Comparison of ENCODE assay signal across 14 cellular contexts in the genomic region with DNA sequence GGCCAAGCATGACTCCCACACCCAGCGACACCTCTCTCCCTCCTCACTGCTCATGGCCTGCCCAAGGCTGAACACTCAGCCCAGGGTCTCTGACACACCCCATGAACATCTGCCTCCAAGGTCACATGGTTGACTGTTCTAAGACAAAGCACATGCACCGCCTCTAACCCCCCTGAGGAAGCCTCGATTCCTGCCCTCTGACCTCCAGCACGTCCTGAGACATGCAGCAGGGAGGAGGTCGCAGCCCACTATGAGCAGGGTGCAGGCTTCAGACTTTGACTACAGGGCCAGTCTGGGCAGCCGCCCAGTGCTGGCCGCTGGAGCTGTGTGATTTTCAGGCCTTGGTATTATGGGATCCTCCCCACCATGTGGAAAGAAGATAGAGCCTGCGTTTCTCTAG. TPM values are rescaled to one million over a fixed set of nuclear protein-coding genes. Genes with fewer than 3 reads are reported as not detected.
DNase-seq lines count a peak whose midpoint lies in the region; ATAC-seq, FAIRE-seq and TF ChIP-seq lines count a peak whose summit lies in the region.
"Had no signal": no experiment of that assay in that cellular context is flagged by ENCODE, and none has a peak within 500 bp of the region (broad histone marks: within the 10 kb centered on the region; RNA-seq: fewer than 3 reads in every experiment).

No MANE protein-coding gene starts in this region.

- H2AFZ ChIP-seq in HepG2 (ENCODE audit: low read length): no peak overlapping the region
- H2AFZ ChIP-seq in neural progenitor cell (replicated peaks): no peak overlapping the region

- TF ChIP-seq CTCF in HepG2 (CRISPR knock-in tag; IDR thresholded peaks at IDR 0.05) (no peak), right lobe of liver (IDR thresholded peaks at IDR 0.05) (no peak), fibroblast of mammary gland (conservative IDR thresholded peaks at IDR 0.05; ENCODE audit: control insufficient read depth, insufficient read depth, low read depth, low read length) (no peak), neural progenitor cell (IDR thresholded peaks at IDR 0.05) (no peak)

- H3K4me3 ChIP-seq in HepG2 (replicated peaks in 1 of 3; ENCODE audit: insufficient read depth in 1 of 3, low read depth in 2 of 3, low read length in 3 of 3) (no peak overlapping the region), right lobe of liver (no peak overlapping the region), fibroblast of mammary gland (ENCODE audit: control insufficient read depth, low read depth, low read length) (no peak overlapping the region), neural progenitor cell (no peak overlapping the region), aorta (ENCODE audit: low read length in 2 of 2) (no peak overlapping the region)
- H3K4me3 ChIP-seq: skin epidermis had no signal

- H3K27ac ChIP-seq in HepG2 (ENCODE audit: extremely low read length, insufficient read depth, low read length) (no peak overlapping the region), right lobe of liver (no peak overlapping the region), neural progenitor cell (no peak overlapping the region), aorta (ENCODE audit: low read depth in 1 of 2, low read length in 2 of 2) (no peak overlapping the region)
- H3K27ac ChIP-seq: KMS-11 had no signal

- peaks cover 13% of the 10 kb centered on the region for H3K36me3 Mint-ChIP-seq in neural progenitor cell

- no peaks in the 10 kb centered on the region for H3K9me3 Mint-ChIP-seq in neural progenitor cell

- peaks cover 3% of the 10 kb centered on the region for H3K27me3 Mint-ChIP-seq in neural progenitor cell (ENCODE audit: insufficient read depth, low read depth)

- H3K4me1 ChIP-seq in HepG2 (ENCODE audit: insufficient read depth, low read length) (peaks cover 11% of the 10 kb centered on the region), right lobe of liver (peaks cover 0 to 5% (median 0%) of the 10 kb centered on the region in 4 donors), neural progenitor cell (peaks cover 14% of the 10 kb centered on the region), aorta (ENCODE audit: control insufficient read depth in 1 of 2, insufficient read depth in 2 of 2, low read length in 2 of 2) (no peaks in the 10 kb centered on the region)

- H3K27ac Mint-ChIP-seq in neural progenitor cell: peak overlapping the region; percentile 90

- CTCF ChIA-PET in HepG2 (lab: Yijun Ruan, JAX; ENCODE audit: low intra/inter-chr PET ratio, low total read pairs): no interaction called here

- no peak overlapping the region for H3K4me2 ChIP-seq in HepG2 (ENCODE audit: low read depth, low read length)
- H3K4me2 ChIP-seq in neural progenitor cell: peak overlapping the region; percentile 20
- H3K4me2 ChIP-seq: KMS-11 had no signal

- 96% methylated on average over 8 of the region's 8 CpGs for WGBS in HepG2 (ENCODE audit: low lambda C conversion rate)
- 39% methylated on average over 4 of the region's 8 CpGs for WGBS in right lobe of liver (ENCODE audit: insufficient coverage, low coverage, low lambda C conversion rate, missing lambda C conversion rate)
- 29 to 32% methylated on average over 8 of the region's 8 CpGs for WGBS in aorta, 2 donors

- POLR2A ChIA-PET in HepG2 (lab: Yijun Ruan, JAX): no interaction called here

- no peak for TF ChIP-seq RAD21 in HepG2 (CRISPR knock-in tag; IDR thresholded peaks at IDR 0.05)

- no peak overlapping the region for H3K9ac ChIP-seq in HepG2 (ENCODE audit: insufficient read depth, low read depth, low read length)
- no peak overlapping the region for H3K9ac ChIP-seq in neural progenitor cell
- H3K9ac ChIP-seq: KMS-11 had no signal

- peak overlapping the region; percentile 55 for H3K4me3 Mint-ChIP-seq in neural progenitor cell

- H3K79me2 ChIP-seq in HepG2 (ENCODE audit: insufficient read depth, low read length): peaks cover 7% of the 10 kb centered on the region
- H3K79me2 ChIP-seq in neural progenitor cell (ENCODE audit: low read depth): no peaks in the 10 kb centered on the region

- peaks cover 18% of the 10 kb centered on the region for H3K4me1 Mint-ChIP-seq in neural progenitor cell

- H3K9me3 ChIP-seq in HepG2 (ENCODE audit: low read length) (no peaks in the 10 kb centered on the region), right lobe of liver (no peaks in the 10 kb centered on the region), neural progenitor cell (ENCODE audit: low read depth) (no peaks in the 10 kb centered on the region), aorta (ENCODE audit: control insufficient read depth, low read length) (no peaks in the 10 kb centered on the region)

- H3K27me3 ChIP-seq in HepG2 (ENCODE audit: control insufficient read depth in 1 of 2, insufficient read depth in 2 of 2, low read length in 2 of 2) (no peaks in the 10 kb centered on the region), right lobe of liver (no peaks in the 10 kb centered on the region), neural progenitor cell (no peaks in the 10 kb centered on the region), aorta (ENCODE audit: control insufficient read depth in 1 of 2, insufficient read depth in 2 of 2, low read length in 1 of 2) (no peaks in the 10 kb centered on the region)

- no peaks in the 10 kb centered on the region for H3F3A ChIP-seq in neural progenitor cell (ENCODE audit: low read depth)

- intact Hi-C loops in HepG2 (cut with micrococcal nuclease; ENCODE audit: unreplicated experiment): no loop called here
- intact Hi-C loops in right lobe of liver (cut with DNase I): no loop called here
- intact Hi-C loops in aorta (cut with DNase I): no loop called here
- intact Hi-C loops in head of caudate nucleus (cut with DNase I): loop anchor here (5.0 kb wide), 1 partner anchor 46 kb away; a partner anchor contains a TSS

- in situ Hi-C loops in HepG2 (cut with HindIII; ENCODE audit: extremely low pct_ligation_motif_present, low pct_unique_long_range_greater_than_20kb): no loop called here

- BruUV-seq in HepG2 (replicated peaks; lab: Mats Ljungman, UMichigan): no TSS peak

- no peak; a peak in 1 of 4 replicates for TF ChIP-seq POLR2A in HepG2 (IDR thresholded peaks at IDR 0.05; ENCODE audit: insufficient read depth in 1 of 2, low read depth in 2 of 2, low read length in 2 of 2)
- no peak for TF ChIP-seq POLR2A in right lobe of liver (IDR thresholded peaks at IDR 0.05)

- FAIRE-seq in HepG2 (lab: Jason Lieb, UNC): no peak
- FAIRE-seq: astrocyte, endothelial cell of umbilical vein had no signal

- TF ChIP-seq EP300 in HepG2 (IDR thresholded peaks at IDR 0.05; ENCODE audit: low read depth in 2 of 2, low read length in 2 of 2): no peak
- TF ChIP-seq EP300 in HepG2 (CRISPR knock-in tag; IDR thresholded peaks at IDR 0.05; ENCODE audit: borderline replicate concordance): no peak

- no peak for DNase-seq in HepG2 (ENCODE audit: low spot score)
- no peak for DNase-seq in right lobe of liver
- DNase-seq in fibroblast of mammary gland (ENCODE audit: low read depth): peak; percentile 92
- DNase-seq in neural progenitor cell (ENCODE audit: low spot score): no peak
- DNase-seq in aorta: peak in 1 of 2 donors; percentile 62
- no peak for DNase-seq in EL
- DNase-seq in NCI-H2227 (lab: John Stamatoyannopoulos, UW; ENCODE audit: unreplicated experiment): no peak
- DNase-seq in head of caudate nucleus: no peak
- DNase-seq: ACHN; activated T-cell treated with anti-CD3 and anti-CD28 coated beads, Interleukin-2, amount 50 U/mL, for 48 hours had no signal

- H4K20me1 ChIP-seq in HepG2 (ENCODE audit: insufficient read depth, low read length): peaks cover 31% of the 10 kb centered on the region; the same call in 1 of the 2 replicates
- peaks cover 12% of the 10 kb centered on the region for H4K20me1 ChIP-seq in neural progenitor cell (ENCODE audit: low read depth)

- H3K36me3 ChIP-seq in HepG2 (replicated peaks in 1 of 2; ENCODE audit: control insufficient read depth in 1 of 2, insufficient read depth in 2 of 2, low read length in 2 of 2) (peaks cover 89 to 98% of the 10 kb centered on the region in 2 experiments), right lobe of liver (peaks cover 2 to 95% (median 54%) of the 10 kb centered on the region in 4 donors), neural progenitor cell (no peaks in the 10 kb centered on the region), aorta (ENCODE audit: control insufficient read depth in 1 of 2, insufficient read depth in 2 of 2, low read length in 1 of 2) (peaks cover 0 to 2% of the 10 kb centered on the region in 2 donors)

- peak; percentile 2; the same call in 2 of the 3 replicates for ATAC-seq in HepG2
- no peak for ATAC-seq in right lobe of liver
- peak; percentile 51 for ATAC-seq in aorta (ENCODE audit: low FRiP score)

TF ChIP-seq in HepG2, 621 proteins besides CTCF, POLR2A, EP300 and RAD21 (continues in another document):
- TF ChIP-seq PAF1 (CRISPR knock-in tag; IDR thresholded peaks at IDR 0.05): peak; percentile 45; the same call in 1 of the 2 replicates
- TF ChIP-seq ZNF501 (CRISPR knock-in tag; IDR thresholded peaks at IDR 0.05): 0 out of 2 replicates have a peak, but pooled peaks have one; percentile 19
- peak; percentile 91 for TF ChIP-seq RBM22 (optimal IDR thresholded peaks at IDR 0.05; ENCODE audit: low read length)

RNA-seq across cellular contexts. Expression of a gene that starts 46.2 kb away (rescaled TPM):
- total RNA-seq in HepG2 (2016; rRNA removed; fragmentation: Illumina TruSeq; extraction: Trizol) (97.1 and 222 TPM in 2 replicates), right lobe of liver (100 to 1,000 TPM; 121 to 274 (median 193) TPM), neural progenitor cell (ENCODE audit: low replicate concordance) (18.2 and 35.2 TPM in 2 replicates), aorta (100 to 1,000 TPM; 165 to 178 TPM)
- 35.1 and 38.1 TPM in 2 replicates for total RNA-seq in HepG2 (2016; cell fraction: cytosol; rRNA removed; fragmentation: Illumina TruSeq; extraction: Trizol; ENCODE audit: low read depth)
- total RNA-seq in HepG2 (2016; cell fraction: insoluble cytoplasmic fraction; rRNA removed; fragmentation: Illumina TruSeq; extraction: Trizol): 75.4 and 223 TPM in 2 replicates
- 33.7 and 37.4 TPM in 2 replicates for total RNA-seq in HepG2 (2016; cell fraction: membrane; rRNA removed; fragmentation: Illumina TruSeq; extraction: Trizol)
- 254 and 316 TPM in 2 replicates for total RNA-seq in HepG2 (2016; cell fraction: nucleus; rRNA removed; fragmentation: Illumina TruSeq; extraction: Trizol)
- polyA plus RNA-seq in HepG2 (2011; rRNA removed) (150 and 195 TPM in 2 replicates), aorta (10 to 100 TPM; 19.3 to 78.6 TPM)
- 97.1 and 99.8 TPM in 2 replicates for polyA plus RNA-seq in HepG2 (2011; cell fraction: cytosol; rRNA removed)
- 402 and 429 TPM in 2 replicates for polyA plus RNA-seq in HepG2 (2011; cell fraction: nucleus; rRNA removed)
- polyA plus RNA-seq in HepG2 (2012): 190 and 218 TPM in 2 replicates
- polyA plus RNA-seq in HepG2 (2016; cell fraction: cytosol; fragmentation: Illumina TruSeq; extraction: Trizol; ENCODE audit: low read depth): 14.1 and 14.3 TPM in 2 replicates
- 67.5 and 88.2 TPM in 2 replicates for polyA plus RNA-seq in HepG2 (2016; cell fraction: insoluble cytoplasmic fraction; fragmentation: Illumina TruSeq; extraction: Trizol; ENCODE audit: low read depth)
- polyA plus RNA-seq in HepG2 (2016; cell fraction: membrane; fragmentation: Illumina TruSeq; extraction: Trizol; ENCODE audit: low read depth): 15.3 and 18.4 TPM in 2 replicates
- 548 and 573 TPM in 2 replicates for polyA plus RNA-seq in HepG2 (2016; cell fraction: nucleus; fragmentation: Illumina TruSeq; extraction: Trizol; ENCODE audit: insufficient read depth, low read depth)
- 18.3 and 157 TPM in 2 replicates for polyA minus RNA-seq in HepG2 (2011; rRNA and poly(A)+ RNA removed; ENCODE audit: low replicate concordance)
- polyA minus RNA-seq in HepG2 (2011; cell fraction: cytosol; rRNA and poly(A)+ RNA removed): 155 and 192 TPM in 2 replicates
- polyA minus RNA-seq in HepG2 (2011; cell fraction: nucleus; rRNA and poly(A)+ RNA removed): 198 and 205 TPM in 2 replicates

Comparison
In these comparisons a context has a peak if more than half of its experiments do, and no peak if none do; other contexts are left out.
1. ATAC-seq: peak in HepG2 (single experiment) and aorta (single experiment); none in right lobe of liver (0 of 4).